Comparison of ENCODE assay signal across 8 cellular contexts in genomic region chr16:81443688-81444447, GRCh38. TPM values are rescaled to one million over a fixed set of nuclear protein-coding genes. Genes with fewer than 3 reads are reported as not detected.
DNase-seq lines count a peak whose midpoint lies in the region; ATAC-seq and TF ChIP-seq lines count a peak whose summit lies in the region.

No MANE protein-coding gene starts in this region.

- CTCF ChIA-PET in T-cell (lab: Charles Lee): no interaction called here

- H3K27me3 Mint-ChIP-seq in T-cell: peaks cover 0 to 3% of the 10 kb centered on the region in 2 donors
- H3K27me3 Mint-ChIP-seq in progenitor cell of endocrine pancreas: peaks cover 39% of the 10 kb centered on the region

- H3K4me3 ChIP-seq in GM12865 (ENCODE audit: low read depth, low read length) (peak overlapping the region; percentile 46), fibroblast of villous mesenchyme (ENCODE audit: low read depth, low read length) (peak overlapping the region; percentile 61)

- H3K36me3 Mint-ChIP-seq in T-cell (no peaks in the 10 kb centered on the region), progenitor cell of endocrine pancreas (ENCODE audit: insufficient read depth) (no peaks in the 10 kb centered on the region)

- H3K4me1 Mint-ChIP-seq in T-cell (peaks cover 31 to 43% (median 40%) of the 10 kb centered on the region in 3 donors), progenitor cell of endocrine pancreas (ENCODE audit: low read depth) (peaks cover 27% of the 10 kb centered on the region)

- H3K4me3 Mint-ChIP-seq in T-cell (peak overlapping the region; percentile 77 to 84 (median 79)), progenitor cell of endocrine pancreas (ENCODE audit: low read depth) (peak overlapping the region; percentile 83)

- POLR2A ChIA-PET in T-cell (lab: Charles Lee): interaction anchor here in 1 of 2 donors (0.7 kb wide), 1 partner anchor 62 kb away, joined by 4 read pairs; no protein-coding TSS in a partner anchor

- H3K27ac Mint-ChIP-seq in T-cell: peak overlapping the region; percentile 83
- peak overlapping the region; percentile 98 for H3K27ac Mint-ChIP-seq in progenitor cell of endocrine pancreas

- TF ChIP-seq CTCF in GM12865 (IDR thresholded peaks at IDR 0.05; ENCODE audit: insufficient read depth, low read depth, low read length, missing control alignments): no peak
- TF ChIP-seq CTCF in fibroblast of villous mesenchyme (IDR thresholded peaks at IDR 0.05; ENCODE audit: insufficient read depth, low read depth, low read length): no peak
- no peak for TF ChIP-seq CTCF in progenitor cell of endocrine pancreas (IDR thresholded peaks at IDR 0.05; ENCODE audit: unreplicated experiment)

- no peak for DNase-seq in GM12865 (ENCODE audit: low read depth)
- peak in 3 of 34 experiments; percentile 5 to 13 (median 13) for DNase-seq in T-cell
- DNase-seq in fibroblast of villous mesenchyme (ENCODE audit: low read depth): no peak
- peak; percentile 27 for DNase-seq in progenitor cell of endocrine pancreas (ENCODE audit: low spot score, unreplicated experiment)
- no peak for DNase-seq in foreskin melanocyte
- no peak for DNase-seq in AG08396 (ENCODE audit: low spot score)
- no peak for DNase-seq in middle frontal gyrus (ENCODE audit: extremely low spot score, low spot score)

- H3K9me3 Mint-ChIP-seq in T-cell: no peaks in the 10 kb centered on the region
- H3K9me3 Mint-ChIP-seq in progenitor cell of endocrine pancreas (ENCODE audit: low read depth): no peaks in the 10 kb centered on the region

- ATAC-seq in T-cell (replicated peaks in 1 of 4): no peak
- no peak for ATAC-seq in GM21786 (IDR thresholded peaks at IDR 0.05; ENCODE audit: unreplicated experiment)

RNA-seq across cellular contexts. Expression of gene CMIP, which starts 0.7 kb away (rescaled TPM):
- total RNA-seq in T-cell: 10 to 100 TPM; 39.8 to 55.9 (median 42.6) TPM
- total RNA-seq in fibroblast of villous mesenchyme: 7.8 and 9.3 TPM in 2 replicates
- total RNA-seq in progenitor cell of endocrine pancreas: 62.5 and 62.7 TPM in 2 replicates
